Comparison of ENCODE assay signal across 1 cellular context in genomic region chr6:149211046-149211571, GRCh38.
TF ChIP-seq lines count a peak whose summit lies in the region.

No MANE protein-coding gene starts in this region.

TF ChIP-seq in GM12878, 131 proteins besides CTCF, POLR2A, EP300 and RAD21 (continued from another document and continues in another):
- TF ChIP-seq USF2 (IDR thresholded peaks at IDR 0.05; ENCODE audit: borderline replicate concordance, low read depth, low read length) (no peak), ATF2 (IDR thresholded peaks at IDR 0.05; ENCODE audit: low read length) (no peak), PBX3 (IDR thresholded peaks at IDR 0.05; ENCODE audit: insufficient replicate concordance, low read depth, low read length) (no peak), TCF12 (IDR thresholded peaks at IDR 0.05; ENCODE audit: low read depth, low read length) (0 out of 2 replicates have a peak, but pooled peaks have one; percentile 47), HDAC2 (IDR thresholded peaks at IDR 0.05) (no peak), ZNF217 (IDR thresholded peaks at IDR 0.05) (no peak), NFIC (IDR thresholded peaks at IDR 0.05; ENCODE audit: low read depth, low read length) (no peak; the same call in 1 of the 2 replicates), MLLT1 (IDR thresholded peaks at IDR 0.05) (no peak), MYB (IDR thresholded peaks at IDR 0.05; ENCODE audit: borderline replicate concordance, low read depth, low read length) (no peak), ZNF687 (IDR thresholded peaks at IDR 0.05) (no peak), ETV6 (conservative IDR thresholded peaks at IDR 0.05 in 1 of 2, IDR thresholded peaks at IDR 0.05 in 1 of 2; ENCODE audit: borderline replicate concordance in 1 of 2, low read depth in 1 of 2) (peak in 1 of 2 experiments; percentile 72; a peak in 1 of 4 replicates), SKIL (IDR thresholded peaks at IDR 0.05; ENCODE audit: low read depth, poor library complexity, severe bottlenecking) (no peak), CHD1 (IDR thresholded peaks at IDR 0.05; ENCODE audit: low read depth, low read length) (no peak), IRF5 (IDR thresholded peaks at IDR 0.05; ENCODE audit: borderline replicate concordance) (no peak), EGR1 (IDR thresholded peaks at IDR 0.05; ENCODE audit: borderline replicate concordance in 1 of 2, low read depth in 2 of 2, low read length in 2 of 2) (no peak), BACH1 (IDR thresholded peaks at IDR 0.05; ENCODE audit: borderline replicate concordance) (no peak), CREB1 (IDR thresholded peaks at IDR 0.05; ENCODE audit: low read depth) (no peak), IKZF2 (IDR thresholded peaks at IDR 0.05) (no peak), ZBTB33 (IDR thresholded peaks at IDR 0.05) (0 out of 2 replicates have a peak, but pooled peaks have one; percentile 9), BCL3 (IDR thresholded peaks at IDR 0.05; ENCODE audit: borderline replicate concordance, insufficient read depth, low read depth, low read length, poor library complexity, severe bottlenecking) (no peak), CBX3 (IDR thresholded peaks at IDR 0.05; ENCODE audit: borderline replicate concordance, low read depth) (no peak), SUPT20H (IDR thresholded peaks at IDR 0.05; ENCODE audit: borderline replicate concordance, control insufficient read depth, low read depth, low read length) (no peak), RBBP5 (conservative IDR thresholded peaks at IDR 0.05) (no peak), EED (IDR thresholded peaks at IDR 0.05; ENCODE audit: low read depth) (no peak), WRNIP1 (IDR thresholded peaks at IDR 0.05; ENCODE audit: borderline replicate concordance, low read depth, low read length) (no peak), GATAD2B (conservative IDR thresholded peaks at IDR 0.05; ENCODE audit: low read depth) (0 out of 2 replicates have a peak, but pooled peaks have one; percentile 31), ATF3 (IDR thresholded peaks at IDR 0.05; ENCODE audit: borderline replicate concordance, extremely low read depth, low read depth, low read length) (no peak), FOS (IDR thresholded peaks at IDR 0.05; ENCODE audit: borderline replicate concordance, extremely low read depth, insufficient read length) (no peak), IRF3 (IDR thresholded peaks at IDR 0.05) (no peak), PML (IDR thresholded peaks at IDR 0.05; ENCODE audit: low read length) (peak; percentile 0; the same call in 1 of the 2 replicates), E2F4 (IDR thresholded peaks at IDR 0.05; ENCODE audit: low read depth, low read length) (no peak), BMI1 (IDR thresholded peaks at IDR 0.05; ENCODE audit: borderline replicate concordance) (no peak), RELB (IDR thresholded peaks at IDR 0.05; ENCODE audit: low read depth) (no peak), IRF4 (IDR thresholded peaks at IDR 0.05; ENCODE audit: low read depth, low read length) (0 out of 2 replicates have a peak, but pooled peaks have one; percentile 19), CREM (IDR thresholded peaks at IDR 0.05; ENCODE audit: low read depth) (peak; percentile 9; the same call in 1 of the 2 replicates), JUNB (IDR thresholded peaks at IDR 0.05) (0 out of 2 replicates have a peak, but pooled peaks have one; percentile 12)
